ENCODE assay signal across 10 cellular contexts in genomic region chr20:62181808-62182207, GRCh38. TPM values are rescaled to one million over a fixed set of nuclear protein-coding genes. Genes with fewer than 3 reads are reported as not detected.
DNase-seq lines count a peak whose midpoint lies in the region; ATAC-seq, FAIRE-seq and TF ChIP-seq lines count a peak whose summit lies in the region.
"Had no signal": no experiment of that assay in that cellular context is flagged by ENCODE, and none has a peak within 500 bp of the region (broad histone marks: within the 10 kb centered on the region; RNA-seq: fewer than 3 reads in every experiment).

No MANE protein-coding gene starts in this region.

- H3K36me3 ChIP-seq in breast epithelium, result no peaks in the 10 kb centered on the region
- H3K36me3 ChIP-seq in keratinocyte (ENCODE audit: control insufficient read depth in 2 of 2, extremely low read depth in 1 of 2, insufficient read depth in 2 of 2, low read length in 2 of 2), result peaks cover 5 to 7% of the 10 kb centered on the region in 2 experiments
- H3K36me3 ChIP-seq in thymus (ENCODE audit: control insufficient read depth, insufficient read depth), result peaks cover 6% of the 10 kb centered on the region

- WGBS in thymus, result 99% methylated on average over 2 of the region's 2 CpGs

- H3K4me3 ChIP-seq in breast epithelium, result no peak overlapping the region
- peak overlapping the region in 2 of 3 experiments; percentile 88 to 89 for H3K4me3 ChIP-seq in keratinocyte (ENCODE audit: control insufficient read depth in 2 of 3, extremely low read depth in 1 of 3, insufficient read depth in 2 of 3, low read depth in 1 of 3, low read length in 3 of 3)
- H3K4me3 ChIP-seq in thymus (ENCODE audit: low read length), result peak overlapping the region; percentile 81

- FAIRE-seq in keratinocyte (lab: Jason Lieb, UNC), result no peak
- FAIRE-seq: RCC 7860 had no signal

- peaks cover 10% of the 10 kb centered on the region for H3K4me1 Mint-ChIP-seq in MCF 10A (ENCODE audit: insufficient read depth, unreplicated experiment)
- H3K4me1 Mint-ChIP-seq in activated CD8-positive, alpha-beta T cell treated with anti-CD3 and anti-CD28 coated beads for 36 hours (ENCODE audit: low read depth), result peaks cover 27% of the 10 kb centered on the region

- peak overlapping the region; percentile 93 for H3K9ac ChIP-seq in keratinocyte (ENCODE audit: control insufficient read depth, extremely low read depth, insufficient read depth, low read length)

- H3K27ac Mint-ChIP-seq in MCF 10A (ENCODE audit: low read depth, unreplicated experiment), result peak overlapping the region; percentile 99
- H3K27ac Mint-ChIP-seq in activated CD8-positive, alpha-beta T cell treated with anti-CD3 and anti-CD28 coated beads for 36 hours, result peak overlapping the region; percentile 86

- H3K27ac ChIP-seq in breast epithelium (no peak overlapping the region), keratinocyte (ENCODE audit: control insufficient read depth, insufficient read depth, low read length) (no peak overlapping the region), thymus (ENCODE audit: low read depth) (no peak overlapping the region)

- peak overlapping the region; percentile 95 for H3K4me3 Mint-ChIP-seq in MCF 10A (ENCODE audit: unreplicated experiment)
- peak overlapping the region; percentile 88 for H3K4me3 Mint-ChIP-seq in activated CD8-positive, alpha-beta T cell treated with anti-CD3 and anti-CD28 coated beads for 36 hours

- no peaks in the 10 kb centered on the region for H3K9me1 ChIP-seq in keratinocyte (ENCODE audit: control insufficient read depth, extremely low read depth, insufficient read depth, low read length)

- H2AFZ ChIP-seq in keratinocyte (ENCODE audit: control insufficient read depth, low read length), result no peak overlapping the region

- peaks cover 27% of the 10 kb centered on the region for H3K36me3 Mint-ChIP-seq in MCF 10A (ENCODE audit: insufficient read depth, unreplicated experiment)
- peaks cover 9% of the 10 kb centered on the region for H3K36me3 Mint-ChIP-seq in activated CD8-positive, alpha-beta T cell treated with anti-CD3 and anti-CD28 coated beads for 36 hours (ENCODE audit: low read depth)

- DNase-seq in MCF 10A (ENCODE audit: unreplicated experiment) (no peak), breast epithelium (ENCODE audit: low spot score in 2 of 2) (no peak), keratinocyte (ENCODE audit: low read depth, low spot score) (no peak), NCI-H69 (lab: John Stamatoyannopoulos, UW) (no peak), NCI-H446 (lab: John Stamatoyannopoulos, UW) (no peak), middle frontal gyrus (ENCODE audit: extremely low spot score, low spot score) (no peak)
- no peak for DNase-seq in activated CD8-positive, alpha-beta T cell treated with anti-CD3 and anti-CD28 coated beads for 36 hours
- DNase-seq: DMS79 treated with DMSO at 0.1 percent for 48 hours had no signal

- CTCF ChIA-PET in MCF 10A (lab: Yijun Ruan, JAX), result interaction anchor here (1.6 kb wide), 1 partner anchor 171 kb away, joined by 4 read pairs; no protein-coding TSS in a partner anchor
- CTCF ChIA-PET in activated CD8-positive, alpha-beta T cell treated with anti-CD3 and anti-CD28 coated beads for 36 hours (lab: Charles Lee), result no interaction called here

- intact Hi-C loops in MCF 10A (cut with micrococcal nuclease), result no loop called here
- intact Hi-C loops in breast epithelium (cut with DNase I; ENCODE audit: low total_unique reads), result no loop called here
- intact Hi-C loops in activated CD8-positive, alpha-beta T cell treated with anti-CD3 and anti-CD28 coated beads for 36 hours (cut with micrococcal nuclease), result no loop called here

- peaks cover 0 to 7% of the 10 kb centered on the region in 2 donors for H3K4me1 ChIP-seq in breast epithelium
- H3K4me1 ChIP-seq in keratinocyte (ENCODE audit: control insufficient read depth, extremely low read depth, insufficient read depth, low read length), result peaks cover 14% of the 10 kb centered on the region
- peaks cover 5% of the 10 kb centered on the region for H3K4me1 ChIP-seq in thymus (ENCODE audit: control insufficient read depth, insufficient read depth, low read length)

- H3K27me3 Mint-ChIP-seq in MCF 10A (ENCODE audit: insufficient read depth, unreplicated experiment), result no peaks in the 10 kb centered on the region
- H3K27me3 Mint-ChIP-seq in activated CD8-positive, alpha-beta T cell treated with anti-CD3 and anti-CD28 coated beads for 36 hours, result no peaks in the 10 kb centered on the region

- peak overlapping the region; percentile 90 for H3K4me2 ChIP-seq in keratinocyte (ENCODE audit: control insufficient read depth, extremely low read depth, insufficient read depth, low read depth, low read length)

- POLR2A ChIA-PET in MCF 10A (lab: Yijun Ruan, JAX), result interaction anchor here (0.8 to 1.8 kb wide), 7 partner anchors 9 to 205 kb away, joined by 3 to 6 read pairs (median 5); partner anchors contain the start of gene RPS21
- POLR2A ChIA-PET in activated CD8-positive, alpha-beta T cell treated with anti-CD3 and anti-CD28 coated beads for 36 hours (lab: Charles Lee), result no interaction called here

- ATAC-seq in activated CD8-positive, alpha-beta T cell treated with anti-CD3 and anti-CD28 coated beads for 36 hours, result no peak

- no peak for TF ChIP-seq POLR2A in breast epithelium (IDR thresholded peaks at IDR 0.05)

- dilution Hi-C loops in keratinocyte (cut with MboI; ENCODE audit: extremely low pct_ligation_motif_present, low sequenced_read_pairs), result no loop called here

- H3K27me3 ChIP-seq in breast epithelium (no peaks in the 10 kb centered on the region), keratinocyte (ENCODE audit: control insufficient read depth, extremely low read depth, insufficient read depth, low read length) (no peaks in the 10 kb centered on the region), thymus (ENCODE audit: control insufficient read depth, insufficient read depth) (no peaks in the 10 kb centered on the region)

- no peaks in the 10 kb centered on the region for H3K9me3 ChIP-seq in breast epithelium
- H3K9me3 ChIP-seq in keratinocyte (ENCODE audit: control insufficient read depth, low read depth, low read length), result no peaks in the 10 kb centered on the region
- H3K9me3 ChIP-seq in thymus (ENCODE audit: control insufficient read depth), result no peaks in the 10 kb centered on the region

- H4K20me1 ChIP-seq in keratinocyte (ENCODE audit: control insufficient read depth, extremely low read depth, insufficient read depth, low read length), result no peaks in the 10 kb centered on the region

- H3K79me2 ChIP-seq in keratinocyte (ENCODE audit: control insufficient read depth, insufficient read depth, low read length), result peaks cover 31% of the 10 kb centered on the region

- no peaks in the 10 kb centered on the region for H3K9me3 Mint-ChIP-seq in MCF 10A (ENCODE audit: unreplicated experiment)
- no peaks in the 10 kb centered on the region for H3K9me3 Mint-ChIP-seq in activated CD8-positive, alpha-beta T cell treated with anti-CD3 and anti-CD28 coated beads for 36 hours

- BruUV-seq in MCF 10A (replicated peaks; lab: Mats Ljungman, UMichigan), result no TSS peak

- TF ChIP-seq CTCF in MCF 10A (IDR thresholded peaks at IDR 0.05; ENCODE audit: unreplicated experiment), result no peak
- TF ChIP-seq CTCF in breast epithelium (IDR thresholded peaks at IDR 0.05), result no peak
- no peak for TF ChIP-seq CTCF in activated CD8-positive, alpha-beta T cell treated with anti-CD3 and anti-CD28 coated beads for 36 hours (IDR thresholded peaks at IDR 0.05)
- no peak for TF ChIP-seq CTCF in keratinocyte (optimal IDR thresholded peaks at IDR 0.05 in 1 of 3, IDR thresholded peaks at IDR 0.05 in 1 of 3, conservative IDR thresholded peaks at IDR 0.05 in 1 of 3; ENCODE audit: extremely low read depth in 1 of 3, insufficient read depth in 2 of 3, low read length in 3 of 3)

RNA-seq across cellular contexts. Expression of gene MTG2, which starts 1.0 kb away (rescaled TPM):
- total RNA-seq in MCF 10A (2022) (46.9 and 61.0 TPM in 2 replicates), breast epithelium (10 to 100 TPM; 16.3 to 32.1 (median 25.6) TPM)
- 10 to 100 TPM; 36.5 to 40.5 TPM for total RNA-seq in activated CD8-positive, alpha-beta T cell treated with anti-CD3 and anti-CD28 coated beads for 36 hours
- polyA plus RNA-seq in keratinocyte (24.7 to 31.4 TPM (median 29.5 TPM) in 3 replicates), thymus (47.2 TPM)
- polyA plus RNA-seq in keratinocyte (2011; ENCODE audit: low read depth), result 13.3 TPM
- 15.9 and 24.7 TPM in 2 replicates for polyA plus RNA-seq in keratinocyte (2011; cell fraction: cytosol; rRNA removed)
- 56.1 and 56.4 TPM in 2 replicates for polyA plus RNA-seq in keratinocyte (2011; cell fraction: nucleus; rRNA removed)
- 24.9 and 32.2 TPM in 2 replicates for polyA plus RNA-seq in keratinocyte (2012; ENCODE audit: low replicate concordance)
- polyA minus RNA-seq in keratinocyte, result 12.2 to 20.5 TPM (median 19.8 TPM) in 3 replicates
- 19.2 TPM for polyA minus RNA-seq in keratinocyte (2011; cell fraction: cytosol; rRNA and poly(A)+ RNA removed)
- polyA minus RNA-seq in keratinocyte (2011; cell fraction: nucleus; rRNA and poly(A)+ RNA removed), result 19.1 and 27.1 TPM in 2 replicates

RNA-seq across cellular contexts. Expression of gene SS18L1, which starts 38.2 kb away (rescaled TPM):
- total RNA-seq in MCF 10A (2022) (16.1 and 17.9 TPM in 2 replicates), breast epithelium (10 to 100 TPM; 12.5 to 18.4 (median 14.4) TPM)
- 10 to 100 TPM; 15.3 to 16.1 TPM for total RNA-seq in activated CD8-positive, alpha-beta T cell treated with anti-CD3 and anti-CD28 coated beads for 36 hours
- polyA plus RNA-seq in keratinocyte (5.0 to 13.6 TPM (median 9.4 TPM) in 3 replicates), thymus (22.3 TPM)
- 13.1 TPM for polyA plus RNA-seq in keratinocyte (2011; ENCODE audit: low read depth)
- polyA plus RNA-seq in keratinocyte (2011; cell fraction: cytosol; rRNA removed), result 4.1 and 4.4 TPM in 2 replicates
- polyA plus RNA-seq in keratinocyte (2011; cell fraction: nucleus; rRNA removed), result 25.0 and 27.0 TPM in 2 replicates
- polyA plus RNA-seq in keratinocyte (2012; ENCODE audit: low replicate concordance), result 5.2 and 9.4 TPM in 2 replicates
- 7.2 to 10.8 TPM (median 7.6 TPM) in 3 replicates for polyA minus RNA-seq in keratinocyte
- 17.6 TPM for polyA minus RNA-seq in keratinocyte (2011; cell fraction: cytosol; rRNA and poly(A)+ RNA removed)
- 15.0 and 17.8 TPM in 2 replicates for polyA minus RNA-seq in keratinocyte (2011; cell fraction: nucleus; rRNA and poly(A)+ RNA removed)

RNA-seq across cellular contexts. Expression of gene HRH3, which starts 38.3 kb away (rescaled TPM):
- not detected in 2 replicates for total RNA-seq in MCF 10A (2022)
- total RNA-seq in breast epithelium, result not detected
- total RNA-seq in activated CD8-positive, alpha-beta T cell treated with anti-CD3 and anti-CD28 coated beads for 36 hours, result not detected
- polyA plus RNA-seq in keratinocyte, result not detected in 3 replicates
- polyA plus RNA-seq in keratinocyte (2011; ENCODE audit: low read depth), result not detected
- polyA plus RNA-seq in keratinocyte (2011; cell fraction: cytosol; rRNA removed), result not detected in 2 replicates
- polyA plus RNA-seq in keratinocyte (2011; cell fraction: nucleus; rRNA removed), result not detected in 2 replicates
- polyA plus RNA-seq in keratinocyte (2012; ENCODE audit: low replicate concordance), result not detected in 2 replicates
- polyA minus RNA-seq in keratinocyte, result not detected in 3 replicates
- not detected for polyA minus RNA-seq in keratinocyte (2011; cell fraction: cytosol; rRNA and poly(A)+ RNA removed)
- not detected in 2 replicates for polyA minus RNA-seq in keratinocyte (2011; cell fraction: nucleus; rRNA and poly(A)+ RNA removed)
- polyA plus RNA-seq in thymus, result 0.05 TPM

RNA-seq across cellular contexts. Expression of gene PSMA7, which starts 38.6 kb away (rescaled TPM):
- 362 and 419 TPM in 2 replicates for total RNA-seq in MCF 10A (2022)
- 100 to 1,000 TPM; 200 to 579 (median 380) TPM for total RNA-seq in breast epithelium
- 100 to 1,000 TPM; 286 to 289 TPM for total RNA-seq in activated CD8-positive, alpha-beta T cell treated with anti-CD3 and anti-CD28 coated beads for 36 hours
- polyA plus RNA-seq in keratinocyte, result 383 to 439 TPM (median 412 TPM) in 3 replicates
- polyA plus RNA-seq in keratinocyte (2011; ENCODE audit: low read depth), result 290 TPM
- 305 and 407 TPM in 2 replicates for polyA plus RNA-seq in keratinocyte (2011; cell fraction: cytosol; rRNA removed)
- polyA plus RNA-seq in keratinocyte (2011; cell fraction: nucleus; rRNA removed), result 217 and 261 TPM in 2 replicates
- 305 and 382 TPM in 2 replicates for polyA plus RNA-seq in keratinocyte (2012; ENCODE audit: low replicate concordance)
- 194 to 304 TPM (median 205 TPM) in 3 replicates for polyA minus RNA-seq in keratinocyte
- polyA minus RNA-seq in keratinocyte (2011; cell fraction: cytosol; rRNA and poly(A)+ RNA removed), result 195 TPM
- 41.3 and 45.3 TPM in 2 replicates for polyA minus RNA-seq in keratinocyte (2011; cell fraction: nucleus; rRNA and poly(A)+ RNA removed)
- 264 TPM for polyA plus RNA-seq in thymus

RNA-seq across cellular contexts. Expression of gene OSBPL2, which starts 56.5 kb away (rescaled TPM):
- total RNA-seq in MCF 10A (2022), result 38.8 and 51.9 TPM in 2 replicates
- total RNA-seq in breast epithelium, result 10 to 100 TPM; 25.0 to 46.1 (median 38.0) TPM
- total RNA-seq in activated CD8-positive, alpha-beta T cell treated with anti-CD3 and anti-CD28 coated beads for 36 hours, result 10 to 100 TPM; 23.6 to 24.3 TPM
- polyA plus RNA-seq in keratinocyte, result 15.9 to 21.4 TPM (median 16.9 TPM) in 3 replicates
- polyA plus RNA-seq in keratinocyte (2011; ENCODE audit: low read depth), result 106 TPM
- 16.4 and 16.8 TPM in 2 replicates for polyA plus RNA-seq in keratinocyte (2011; cell fraction: cytosol; rRNA removed)
- polyA plus RNA-seq in keratinocyte (2011; cell fraction: nucleus; rRNA removed), result 49.0 and 59.1 TPM in 2 replicates
- polyA plus RNA-seq in keratinocyte (2012; ENCODE audit: low replicate concordance), result 23.6 and 56.7 TPM in 2 replicates
- 29.7 to 51.6 TPM (median 37.4 TPM) in 3 replicates for polyA minus RNA-seq in keratinocyte
- polyA minus RNA-seq in keratinocyte (2011; cell fraction: cytosol; rRNA and poly(A)+ RNA removed), result 8.6 TPM
- polyA minus RNA-seq in keratinocyte (2011; cell fraction: nucleus; rRNA and poly(A)+ RNA removed), result 20.7 and 28.1 TPM in 2 replicates
- 27.4 TPM for polyA plus RNA-seq in thymus

Comparison
In these comparisons a context has a peak if more than half of its experiments do, and no peak if none do; other contexts are left out.
1. H3K4me3 ChIP-seq: peak in keratinocyte (2 of 3) and thymus (single experiment); none in breast epithelium (0 of 3).